Comparison of ENCODE assay signal across 8 cellular contexts in the genomic region with DNA sequence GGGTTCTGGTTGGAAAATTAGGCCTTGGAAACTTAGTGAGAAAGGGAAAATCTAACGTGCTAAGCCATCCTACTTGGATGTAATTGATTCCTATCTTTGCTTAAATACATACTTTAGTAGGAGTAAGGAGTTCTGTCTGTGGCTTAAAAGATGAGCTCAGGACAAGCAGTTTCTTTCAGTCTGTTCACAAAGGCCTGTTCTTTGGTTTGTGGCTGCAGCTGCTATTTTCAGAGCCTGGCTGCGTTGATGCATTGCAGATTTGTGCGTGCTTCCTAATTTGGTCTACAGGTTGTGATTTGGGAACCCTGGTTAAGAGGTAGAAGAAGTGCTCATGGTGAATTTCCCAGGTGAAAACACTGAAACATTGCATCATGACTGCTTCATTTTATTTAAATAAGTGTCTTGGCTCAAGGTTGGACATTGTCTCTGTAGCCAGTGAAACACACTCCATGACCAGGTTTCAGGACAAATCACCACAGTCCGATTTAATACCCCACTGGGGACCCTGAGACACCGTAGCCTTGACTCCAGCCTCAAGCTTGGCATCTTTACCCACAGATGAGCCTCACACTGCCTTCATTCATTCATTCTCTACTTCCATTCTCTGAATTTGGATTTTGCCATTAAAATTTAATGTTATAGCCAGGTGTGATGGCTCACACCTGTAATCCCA. TPM values are rescaled to one million over a fixed set of nuclear protein-coding genes. Genes with fewer than 3 reads are reported as not detected.
DNase-seq lines count a peak whose midpoint lies in the region; ATAC-seq and TF ChIP-seq lines count a peak whose summit lies in the region.
"Not testable (repeated sequence)": the region's sequence is repeated elsewhere in the genome, so short reads cannot be mapped to it uniquely, and the experiment has no call there.

No MANE protein-coding gene starts in this region.

- TF ChIP-seq CTCF in CD4-positive, alpha-beta T cell (IDR thresholded peaks at IDR 0.05); SU-DHL-6 (IDR thresholded peaks at IDR 0.05; ENCODE audit: insufficient read depth, low read length, poor library complexity, severe bottlenecking): not testable (repeated sequence)

- CTCF ChIA-PET in CD4-positive, alpha-beta T cell (lab: Charles Lee), result not testable (repeated sequence)

- not testable (repeated sequence) for H3K9me3 Mint-ChIP-seq in CD4-positive, alpha-beta T cell; effector memory CD8-positive, alpha-beta T cell

- H3K27me3 Mint-ChIP-seq in CD4-positive, alpha-beta T cell; effector memory CD8-positive, alpha-beta T cell: not testable (repeated sequence)

- H3K27me3 ChIP-seq in CD4-positive, alpha-beta T cell (ENCODE audit: control insufficient read depth, insufficient read depth, low read length); SU-DHL-6 (ENCODE audit: low read length): not testable (repeated sequence)

- peak overlapping the region; percentile 33 for H3K27ac Mint-ChIP-seq in CD4-positive, alpha-beta T cell
- H3K27ac Mint-ChIP-seq in effector memory CD8-positive, alpha-beta T cell, result peak overlapping the region; percentile 86 to 91

- H3K36me3 Mint-ChIP-seq in CD4-positive, alpha-beta T cell (ENCODE audit: low read depth), result not testable (repeated sequence)
- peaks cover 11% of the 10 kb centered on the region for H3K36me3 Mint-ChIP-seq in effector memory CD8-positive, alpha-beta T cell (ENCODE audit: insufficient read depth)

- H3F3A ChIP-seq in SU-DHL-6 (ENCODE audit: insufficient read depth), result peaks cover 12% of the 10 kb centered on the region

- H3K9me2 ChIP-seq in SU-DHL-6 (replicated peaks; ENCODE audit: insufficient read depth, low read length), result not testable (repeated sequence)

- H3K4me1 Mint-ChIP-seq in CD4-positive, alpha-beta T cell (ENCODE audit: low read depth), result peaks cover 13% of the 10 kb centered on the region
- H3K4me1 Mint-ChIP-seq in effector memory CD8-positive, alpha-beta T cell (ENCODE audit: low read depth in 2 of 2), result peaks cover 21 to 32% of the 10 kb centered on the region in 2 donors

- H3K36me3 ChIP-seq in SU-DHL-6 (ENCODE audit: low read length), result not testable (repeated sequence)

- not testable (repeated sequence) for ATAC-seq in CD4-positive, alpha-beta T cell (ENCODE audit: poor library complexity)
- ATAC-seq in GM18861 (IDR thresholded peaks at IDR 0.05; ENCODE audit: unreplicated experiment), result peak; percentile 23
- ATAC-seq in GM21360 (IDR thresholded peaks at IDR 0.05; ENCODE audit: unreplicated experiment), result peak; percentile 52
- peak; percentile 51 for ATAC-seq in HG02642 (IDR thresholded peaks at IDR 0.05; ENCODE audit: poor library complexity, unreplicated experiment)
- ATAC-seq in HG03196 (IDR thresholded peaks at IDR 0.05; ENCODE audit: unreplicated experiment), result peak; percentile 46
- ATAC-seq in effector memory CD8-positive, alpha-beta T cell (replicated peaks), result peak; percentile 44

- H4K20me1 ChIP-seq in SU-DHL-6 (ENCODE audit: low read depth, low read length), result not testable (repeated sequence)

- not testable (repeated sequence) for H3K27ac ChIP-seq in CD4-positive, alpha-beta T cell (ENCODE audit: low read depth, low read length)
- peak overlapping the region; percentile 92 for H3K27ac ChIP-seq in SU-DHL-6 (ENCODE audit: low read depth, low read length)

- H3K4me2 ChIP-seq in SU-DHL-6 (ENCODE audit: low read depth, low read length, poor library complexity, severe bottlenecking), result peak overlapping the region; percentile 54

- POLR2A ChIA-PET in CD4-positive, alpha-beta T cell (lab: Charles Lee), result not testable (repeated sequence)

- H2AFZ ChIP-seq in SU-DHL-6 (ENCODE audit: low read depth, low read length, severe bottlenecking), result not testable (repeated sequence)

- intact Hi-C loops in CD4-positive, alpha-beta T cell (cut with DNase I, micrococcal nuclease), result not testable (repeated sequence)

- H3K4me3 Mint-ChIP-seq in CD4-positive, alpha-beta T cell, result not testable (repeated sequence)
- peak overlapping the region; percentile 22 to 72 for H3K4me3 Mint-ChIP-seq in effector memory CD8-positive, alpha-beta T cell

- DNase-seq in CD4-positive, alpha-beta T cell; effector memory CD8-positive, alpha-beta T cell: not testable (repeated sequence)
- DNase-seq in putamen (ENCODE audit: low spot score), result peak; percentile 2

- not testable (repeated sequence) for H3K79me2 ChIP-seq in SU-DHL-6 (ENCODE audit: insufficient read depth, low read length)

- H3K9me3 ChIP-seq in CD4-positive, alpha-beta T cell (ENCODE audit: control insufficient read depth, low read length); SU-DHL-6 (ENCODE audit: insufficient read depth, low read length): not testable (repeated sequence)

- H3K9ac ChIP-seq in SU-DHL-6 (ENCODE audit: low read length), result peak overlapping the region; percentile 53; the same call in 1 of the 2 replicates

- not testable (repeated sequence) for H3K4me3 ChIP-seq in SU-DHL-6 (ENCODE audit: insufficient read depth, low read length, poor library complexity, severe bottlenecking)

RNA-seq across cellular contexts. Expression of a gene that starts 30.9 kb away (rescaled TPM):
- 1 to 10 TPM; 7.1 to 8.2 TPM for total RNA-seq in CD4-positive, alpha-beta T cell

RNA-seq across cellular contexts. Expression of a gene that starts 51.8 kb away (rescaled TPM):
- 1 to 10 TPM; 1.7 TPM for total RNA-seq in CD4-positive, alpha-beta T cell
